8 cellular contexts compared by ENCODE assay signal in genomic region chr1:225746361-225747179, GRCh38. TPM values are rescaled to one million over a fixed set of nuclear protein-coding genes. Genes with fewer than 3 reads are reported as not detected.
DNase-seq lines count a peak whose midpoint lies in the region; ATAC-seq lines count a peak whose summit lies in the region.

No MANE protein-coding gene starts in this region.

- DNase-seq in ELF-1 (ENCODE audit: low read depth, low spot score) (peak; percentile 95), NCI-H2107 treated with DMSO at 0.1 percent for 48 hours (lab: John Stamatoyannopoulos, UW; ENCODE audit: unreplicated experiment) (peak; percentile 91), cerebellum (ENCODE audit: low spot score) (peak; percentile 47), left kidney (ENCODE audit: low read depth, low spot score) (peak; percentile 84), superior temporal gyrus (ENCODE audit: extremely low spot score) (peak; percentile 64)
- no peak for DNase-seq in activated CD4-positive, alpha-beta T cell treated with anti-CD3 and anti-CD28 coated beads for 4 hours

- no peak for ATAC-seq in GM19328 (IDR thresholded peaks at IDR 0.05; ENCODE audit: unreplicated experiment)
- no peak for ATAC-seq in HG03039 (IDR thresholded peaks at IDR 0.05; ENCODE audit: unreplicated experiment)

RNA-seq across cellular contexts. Expression of gene SRP9, which starts 31.1 kb away (rescaled TPM):
- 242 TPM for total RNA-seq in cerebellum

Comparison
In these comparisons a context has a peak if more than half of its experiments do, and no peak if none do; other contexts are left out.
1. DNase-seq: peak in ELF-1 (single experiment), NCI-H2107 treated with DMSO at 0.1 percent for 48 hours (single experiment), cerebellum (single experiment), left kidney (single experiment) and superior temporal gyrus (single experiment); none in activated CD4-positive, alpha-beta T cell treated with anti-CD3 and anti-CD28 coated beads for 4 hours (0 of 2).